8 cellular contexts compared by ENCODE assay signal in the genomic region with DNA sequence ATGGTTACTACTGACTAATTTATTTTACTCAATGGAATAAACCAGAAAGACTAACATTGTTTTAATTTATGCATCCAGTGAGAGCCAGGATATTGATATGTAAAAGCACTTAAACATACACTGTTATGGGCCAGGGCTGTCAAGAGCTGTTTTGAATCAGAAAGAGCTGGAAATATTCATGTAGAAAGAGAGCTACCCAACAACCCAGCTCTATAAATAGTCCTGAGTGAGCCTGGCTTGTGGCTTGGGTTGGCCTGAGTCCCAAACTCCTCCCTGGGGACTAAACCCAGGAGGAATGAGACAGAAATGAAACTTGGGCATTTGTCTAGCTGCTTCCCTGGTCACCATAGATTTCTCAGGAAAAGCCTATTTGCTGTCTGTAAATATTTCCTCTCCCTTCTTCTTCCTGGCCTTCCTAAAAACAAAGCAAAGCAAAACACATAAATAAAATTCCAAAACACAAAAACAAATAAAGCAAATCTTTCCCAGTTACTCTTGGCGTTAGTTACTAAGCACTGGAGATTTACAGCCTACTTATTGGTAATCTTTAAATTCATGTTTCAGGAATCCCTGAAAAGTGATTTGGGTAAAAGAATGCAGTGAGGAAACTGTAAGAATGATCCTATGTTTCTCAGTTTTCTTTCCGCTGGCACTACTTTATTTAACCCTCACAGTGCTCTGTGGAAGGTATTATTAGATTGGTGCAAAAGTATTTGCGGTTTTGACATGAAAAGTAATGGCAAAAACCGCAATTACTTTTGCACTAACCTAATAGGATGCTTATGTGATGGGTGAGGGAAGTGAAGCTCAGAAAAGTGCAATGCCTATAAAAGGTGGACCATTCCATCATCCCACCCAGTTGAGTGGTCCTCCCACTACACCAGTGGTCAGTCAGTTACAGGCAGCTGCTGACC.
DNase-seq lines count a peak whose midpoint lies in the region; ATAC-seq, FAIRE-seq and TF ChIP-seq lines count a peak whose summit lies in the region.

No MANE protein-coding gene starts in this region.

- H3K4me3 ChIP-seq in astrocyte (ENCODE audit: insufficient read depth, low read depth, low read length) (no peak overlapping the region), hepatocyte (no peak overlapping the region), thyroid gland (replicated peaks in 1 of 3) (no peak overlapping the region)

- H3K4me1 Mint-ChIP-seq in astrocyte (ENCODE audit: low read depth, unreplicated experiment), result peaks cover 14% of the 10 kb centered on the region

- H3K79me2 ChIP-seq in astrocyte (ENCODE audit: insufficient read depth, low read length) (no peaks in the 10 kb centered on the region), hepatocyte (no peaks in the 10 kb centered on the region)

- WGBS in hepatocyte (ENCODE audit: low lambda C conversion rate, missing lambda C conversion rate), result 64% methylated on average over 4 of the region's 4 CpGs
- 73 to 76% methylated on average over 4 of the region's 4 CpGs for WGBS in thyroid gland, 2 donors

- H3K27me3 ChIP-seq in astrocyte (ENCODE audit: insufficient read depth, low read length) (no peaks in the 10 kb centered on the region), hepatocyte (no peaks in the 10 kb centered on the region), thyroid gland (no peaks in the 10 kb centered on the region)

- ATAC-seq in HG02678 (IDR thresholded peaks at IDR 0.05; ENCODE audit: unreplicated experiment), result no peak
- no peak for ATAC-seq in GM21526 (IDR thresholded peaks at IDR 0.05; ENCODE audit: low FRiP score, unreplicated experiment)

- H3K36me3 Mint-ChIP-seq in astrocyte (ENCODE audit: low read depth, unreplicated experiment), result peaks cover 4% of the 10 kb centered on the region

- H2AFZ ChIP-seq in astrocyte (ENCODE audit: low read depth, low read length) (no peak overlapping the region), hepatocyte (no peak overlapping the region)

- intact Hi-C loops in thyroid gland (cut with DNase I), result no loop called here

- H3K27ac ChIP-seq in astrocyte (ENCODE audit: low read depth, low read length) (peak overlapping the region; percentile 31), hepatocyte (peak overlapping the region; percentile 58), thyroid gland (peak overlapping the region; percentile 4 to 57 (median 42))

- peaks cover 3% of the 10 kb centered on the region for H3K9me3 ChIP-seq in astrocyte (ENCODE audit: insufficient read depth, low read depth, low read length)
- H3K9me3 ChIP-seq in hepatocyte (ENCODE audit: low read depth), result no peaks in the 10 kb centered on the region
- no peaks in the 10 kb centered on the region for H3K9me3 ChIP-seq in thyroid gland

- no peaks in the 10 kb centered on the region for H3K27me3 Mint-ChIP-seq in astrocyte (ENCODE audit: low read depth, unreplicated experiment)

- H3K36me3 ChIP-seq in astrocyte (ENCODE audit: insufficient read depth, low read length) (no peaks in the 10 kb centered on the region), hepatocyte (replicated peaks; ENCODE audit: insufficient read depth, low read depth) (no peaks in the 10 kb centered on the region), thyroid gland (no peaks in the 10 kb centered on the region)

- DNase-seq in A172 (ENCODE audit: low spot score), result peak; percentile 81
- DNase-seq in LHCN-M2 (ENCODE audit: low read depth), result peak; percentile 85
- DNase-seq in astrocyte (ENCODE audit: low read depth), result peak; percentile 80
- peak; percentile 70 for DNase-seq in hepatocyte (ENCODE audit: low spot score)
- DNase-seq in thyroid gland, result peak; percentile 74 to 82
- DNase-seq in NOMO-1 treated with dmso at 0.1 percent for 144 hours (lab: John Stamatoyannopoulos, UW; ENCODE audit: unreplicated experiment), result no peak

- H3K9ac ChIP-seq in astrocyte (ENCODE audit: low read length), result peak overlapping the region; percentile 32

- H3K9me3 Mint-ChIP-seq in astrocyte (ENCODE audit: unreplicated experiment), result peaks cover 7% of the 10 kb centered on the region

- no peaks in the 10 kb centered on the region for H4K20me1 ChIP-seq in astrocyte (ENCODE audit: insufficient read depth, low read length)
- H4K20me1 ChIP-seq in hepatocyte (ENCODE audit: insufficient read depth, poor library complexity, severe bottlenecking), result no peaks in the 10 kb centered on the region

- no peak overlapping the region for H3K4me3 Mint-ChIP-seq in astrocyte (ENCODE audit: unreplicated experiment)

- no peak for TF ChIP-seq CTCF in astrocyte (IDR thresholded peaks at IDR 0.05; ENCODE audit: insufficient read depth, low read depth, low read length)
- no peak for TF ChIP-seq CTCF in hepatocyte (IDR thresholded peaks at IDR 0.05; ENCODE audit: poor library complexity)
- TF ChIP-seq CTCF in thyroid gland (IDR thresholded peaks at IDR 0.05), result no peak

- peak overlapping the region; percentile 59 for H3K27ac Mint-ChIP-seq in astrocyte (ENCODE audit: unreplicated experiment)

- H3K4me1 ChIP-seq in astrocyte (ENCODE audit: insufficient read depth, low read length) (peaks cover 10% of the 10 kb centered on the region), hepatocyte (ENCODE audit: insufficient read depth) (peaks cover 14% of the 10 kb centered on the region), thyroid gland (peaks cover 9 to 14% of the 10 kb centered on the region in 2 donors)

- H3K4me2 ChIP-seq in astrocyte (ENCODE audit: low read length) (peak overlapping the region; percentile 74), hepatocyte (peak overlapping the region; percentile 60)

- TF ChIP-seq POLR2A in thyroid gland (IDR thresholded peaks at IDR 0.05), result no peak

- no peaks in the 10 kb centered on the region for H3K9me2 ChIP-seq in hepatocyte (replicated peaks; ENCODE audit: insufficient read depth)

- FAIRE-seq in astrocyte (lab: Jason Lieb, UNC), result peak; percentile 87
